8 cellular contexts compared by ENCODE assay signal in the genomic region with DNA sequence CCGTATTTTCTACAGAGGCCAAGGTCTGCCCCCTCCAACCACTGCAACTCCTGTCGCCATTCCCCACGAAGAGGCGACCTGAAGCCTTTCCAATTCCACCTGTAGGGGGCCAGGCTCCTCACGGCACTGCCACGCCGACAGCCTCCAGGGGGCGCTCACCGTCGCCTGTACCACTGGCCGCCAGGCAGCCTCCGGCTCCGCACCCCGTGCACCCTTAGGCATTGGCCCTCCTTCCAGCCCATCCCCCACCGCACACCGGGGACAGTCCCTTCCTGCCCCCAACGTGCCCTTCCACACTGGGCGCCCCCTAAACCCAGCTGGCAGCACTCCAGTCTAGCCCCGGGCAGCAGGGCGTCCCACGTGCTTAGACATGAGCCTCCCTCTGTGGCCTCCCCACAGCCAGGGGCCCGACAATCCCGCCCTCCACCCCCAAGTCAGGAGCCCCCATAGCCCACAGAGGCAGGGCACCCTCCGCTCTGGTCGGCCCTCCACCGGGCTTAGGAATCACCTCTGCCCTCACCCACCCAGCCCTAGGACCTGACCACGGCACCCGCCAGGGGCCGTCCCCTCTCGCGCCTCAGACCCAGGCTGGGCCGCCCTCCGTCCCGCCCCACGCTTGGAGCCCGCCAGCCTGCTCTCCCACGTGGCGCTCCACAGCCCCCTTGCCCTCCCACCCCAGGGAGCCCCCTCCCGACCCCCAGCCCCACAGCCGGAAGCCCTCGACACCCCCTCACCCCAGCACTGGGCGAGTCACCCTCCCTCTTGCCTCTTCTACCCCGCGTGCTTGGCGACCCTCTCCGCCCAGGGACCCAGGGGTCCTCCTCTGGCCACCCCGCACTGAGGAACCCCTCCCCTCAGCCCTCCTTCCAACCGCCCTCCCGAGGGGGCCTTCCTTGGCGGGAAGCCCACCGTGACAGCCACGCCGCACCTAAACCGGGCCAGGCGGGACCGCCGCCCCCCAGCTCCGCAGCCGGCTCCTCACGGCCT. TPM values are rescaled to one million over a fixed set of nuclear protein-coding genes. Genes with fewer than 3 reads are reported as not detected.
DNase-seq lines count a peak whose midpoint lies in the region; ATAC-seq and TF ChIP-seq lines count a peak whose summit lies in the region.

No MANE protein-coding gene starts in this region.

- H3K4me1 ChIP-seq in right lobe of liver (no peaks in the 10 kb centered on the region), thyroid gland (no peaks in the 10 kb centered on the region)

- intact Hi-C loops in right lobe of liver (cut with DNase I) (no loop called here), thyroid gland (cut with DNase I) (no loop called here)

- TF ChIP-seq POLR2A in right lobe of liver (IDR thresholded peaks at IDR 0.05) (no peak), thyroid gland (IDR thresholded peaks at IDR 0.05) (no peak)

- in situ Hi-C loops in astrocyte of the cerebellum (cut with HindIII; ENCODE audit: low sequenced_read_pairs), result no loop called here

- peak; percentile 41 for DNase-seq in CMK (ENCODE audit: low read depth)
- DNase-seq in SW480 (ENCODE audit: low spot score), result peak; percentile 22
- DNase-seq in astrocyte of the cerebellum (ENCODE audit: low read depth), result no peak
- DNase-seq in right lobe of liver, result no peak
- peak in 1 of 2 donors; percentile 19 for DNase-seq in thyroid gland
- no peak for DNase-seq in SIG-M5 treated with dmso at 0.1 percent for 504 hours (lab: John Stamatoyannopoulos, UW; ENCODE audit: unreplicated experiment)
- no peak for DNase-seq in NK-92 treated with Interleukin-12 subunit alpha and Interleukin-12 subunit beta, amount 100 ng/mL, for 24 hours (lab: John Stamatoyannopoulos, UW)

- 63% methylated on average over 20 of the region's 60 CpGs for WGBS in right lobe of liver (ENCODE audit: insufficient coverage, low coverage, low lambda C conversion rate, missing lambda C conversion rate)
- 57 to 75% methylated on average over 21 to 23 of the region's 60 CpGs for WGBS in thyroid gland, 2 donors

- H3K36me3 ChIP-seq in right lobe of liver (no peaks in the 10 kb centered on the region), thyroid gland (no peaks in the 10 kb centered on the region)

- TF ChIP-seq CTCF in astrocyte of the cerebellum (IDR thresholded peaks at IDR 0.05; ENCODE audit: low read depth, low read length, missing control alignments) (peak; percentile 44), right lobe of liver (IDR thresholded peaks at IDR 0.05) (peak; percentile 41 to 43 (median 42)), thyroid gland (IDR thresholded peaks at IDR 0.05) (peak in 5 of 6 experiments; percentile 21 to 55 (median 47))

- H3K27ac ChIP-seq in right lobe of liver (no peak overlapping the region), thyroid gland (no peak overlapping the region)

- H3K9me3 ChIP-seq in right lobe of liver, result no peaks in the 10 kb centered on the region
- no peaks in the 10 kb centered on the region for H3K9me3 ChIP-seq in thyroid gland

- H3K27me3 ChIP-seq in right lobe of liver, result no peaks in the 10 kb centered on the region
- H3K27me3 ChIP-seq in thyroid gland, result no peaks in the 10 kb centered on the region

- H3K4me3 ChIP-seq in astrocyte of the cerebellum (ENCODE audit: low read depth, low read length) (no peak overlapping the region), right lobe of liver (no peak overlapping the region), thyroid gland (replicated peaks in 1 of 3) (no peak overlapping the region)

- ATAC-seq in HG02973 (IDR thresholded peaks at IDR 0.05; ENCODE audit: unreplicated experiment), result peak; percentile 56
- ATAC-seq in right lobe of liver, result peak in 3 of 4 donors; percentile 38 to 46 (median 40)

RNA-seq across cellular contexts. Expression of a gene that starts 0.7 kb away (rescaled TPM):
- total RNA-seq in right lobe of liver (not detected), thyroid gland (not detected)

RNA-seq across cellular contexts. Expression of a gene that starts 10.8 kb away (rescaled TPM):
- 1 to 10 TPM in 1 of 6 experiments, under 1 TPM in 5; 0.31 to 1.4 (median 0.41) TPM for total RNA-seq in right lobe of liver
- 1 to 10 TPM; 1.1 to 1.8 (median 1.4) TPM for total RNA-seq in thyroid gland

RNA-seq across cellular contexts. Expression of a gene that starts 45.4 kb away (rescaled TPM):
- under 1 TPM in 4 of 6 experiments, not detected in 2; 0.18 to 0.46 (median 0.23) TPM for total RNA-seq in right lobe of liver
- 1 to 10 TPM in 2 of 4 donors, under 1 TPM in 1, not detected in 1; 0.40 to 8.9 (median 3.2) TPM for total RNA-seq in thyroid gland

Comparison
In these comparisons a context has a peak if more than half of its experiments do, and no peak if none do; other contexts are left out.
1. DNase-seq: peak in CMK (single experiment) and SW480 (single experiment); none in astrocyte of the cerebellum (single experiment), right lobe of liver (0 of 3), SIG-M5 treated with dmso at 0.1 percent for 504 hours (single experiment) and NK-92 treated with Interleukin-12 subunit alpha and Interleukin-12 subunit beta, amount 100 ng/mL, for 24 hours (single experiment).
2. Peak in every context shown above with its lines, with median percentiles within 50 percentile points of each other: CTCF ChIP-seq.